ENCODE assay signal across 18 cellular contexts in genomic region chr13:111337206-111337605, GRCh38. TPM values are rescaled to one million over a fixed set of nuclear protein-coding genes. Genes with fewer than 3 reads are reported as not detected.
DNase-seq lines count a peak whose midpoint lies in the region; ATAC-seq and TF ChIP-seq lines count a peak whose summit lies in the region.
"Had no signal": no experiment of that assay in that cellular context is flagged by ENCODE, and none has a peak within 500 bp of the region (broad histone marks: within the 10 kb centered on the region; RNA-seq: fewer than 3 reads in every experiment).

No MANE protein-coding gene starts in this region.

- H3K36me3 ChIP-seq in GM23248 (ENCODE audit: low read depth) (no peaks in the 10 kb centered on the region), smooth muscle cell (ENCODE audit: low read depth) (no peaks in the 10 kb centered on the region)

- WGBS in GM23248 (ENCODE audit: low coverage in 1 of 2, low lambda C conversion rate in 2 of 2, missing lambda C conversion rate in 2 of 2), 2 experiments, result 29 to 31% methylated on average over 4 of the region's 4 CpGs
- WGBS in smooth muscle cell (ENCODE audit: low lambda C conversion rate), result 40% methylated on average over 4 of the region's 4 CpGs

- peak overlapping the region; percentile 28; the same call in 1 of the 2 replicates for H3K27ac ChIP-seq in GM23248
- peak overlapping the region; percentile 93 for H3K27ac ChIP-seq in smooth muscle cell (ENCODE audit: low read depth)
- H3K27ac ChIP-seq: ascending aorta had no signal

- in situ Hi-C loops in GM23248 (cut with MboI), result no loop called here

- peaks cover 6% of the 10 kb centered on the region for H3K9me3 Mint-ChIP-seq in activated CD8-positive, alpha-beta memory T cell treated with anti-CD3 and anti-CD28 coated beads, Interleukin-2, amount 10 ng/mL, durations not matched to agents 7 days and 5 days (ENCODE audit: low read depth)
- peaks cover 4% of the 10 kb centered on the region for H3K9me3 Mint-ChIP-seq in activated T-cell treated with anti-CD3 and anti-CD28 coated beads, Interleukin-2, amount 50 U/mL, for 24 hours
- H3K9me3 Mint-ChIP-seq: GM23338 had no signal

- H3K9me3 ChIP-seq in GM23248 (ENCODE audit: low read depth) (no peaks in the 10 kb centered on the region), smooth muscle cell (replicated peaks; ENCODE audit: low read depth) (no peaks in the 10 kb centered on the region)
- H3K9me3 ChIP-seq: ascending aorta had no signal

- H3K4me3 ChIP-seq in GM23248, result no peak overlapping the region
- no peak overlapping the region for H3K4me3 ChIP-seq in fibroblast of pulmonary artery (replicated peaks; ENCODE audit: low read depth, low read length)
- H3K4me3 ChIP-seq in smooth muscle cell, result no peak overlapping the region
- H3K4me3 ChIP-seq: ascending aorta, GM12878, GM23338 had no signal

- H3F3A ChIP-seq in GM23248 (ENCODE audit: insufficient read depth), result peaks cover 6% of the 10 kb centered on the region; the same call in 1 of the 2 replicates
- no peaks in the 10 kb centered on the region for H3F3A ChIP-seq in smooth muscle cell (ENCODE audit: low read depth)

- H2AFZ ChIP-seq in GM23248 (no peak overlapping the region), smooth muscle cell (ENCODE audit: low read depth) (no peak overlapping the region)
- H2AFZ ChIP-seq: GM23338 had no signal

- peak; percentile 95 for DNase-seq in GM23248
- DNase-seq in activated CD8-positive, alpha-beta memory T cell treated with anti-CD3 and anti-CD28 coated beads, Interleukin-2, amount 10 ng/mL, durations not matched to agents 7 days and 5 days, result peak; percentile 8
- peak; percentile 77 for DNase-seq in fibroblast of pulmonary artery (ENCODE audit: low read depth)
- no peak for DNase-seq in smooth muscle cell (lab: John Stamatoyannopoulos, UW; ENCODE audit: unreplicated experiment)
- DNase-seq in activated CD4-positive, alpha-beta T cell treated with anti-CD3 and anti-CD28 coated beads for 48 hours, result no peak
- DNase-seq in activated T-cell treated with anti-CD3 and anti-CD28 coated beads, Interleukin-2, amount 50 U/mL, for 24 hours, result no peak
- no peak for DNase-seq in mesenteric fat pad (ENCODE audit: low spot score)
- DNase-seq: Caco-2; erythroblast; kidney; stimulated activated CD4-positive, alpha-beta T cell treated with anti-CD3 and anti-CD28 coated beads, Interleukin-15, amount 100 ng/mL, for 24 hours; T-helper 2 cell had no signal

- TF ChIP-seq CTCF in fibroblast of pulmonary artery (IDR thresholded peaks at IDR 0.05; ENCODE audit: low read length, missing control alignments), result no peak
- no peak for TF ChIP-seq CTCF in smooth muscle cell (IDR thresholded peaks at IDR 0.05; ENCODE audit: borderline replicate concordance, insufficient read depth, poor library complexity, severe bottlenecking)

- H3K79me2 ChIP-seq in GM23248 (ENCODE audit: insufficient read depth), result no peaks in the 10 kb centered on the region
- no peaks in the 10 kb centered on the region for H3K79me2 ChIP-seq in smooth muscle cell (ENCODE audit: low read depth)

- H4K20me1 ChIP-seq in GM23248 (ENCODE audit: insufficient read depth) (no peaks in the 10 kb centered on the region), smooth muscle cell (ENCODE audit: low read depth) (no peaks in the 10 kb centered on the region)

- H3K9ac ChIP-seq in GM23248 (no peak overlapping the region), smooth muscle cell (ENCODE audit: low read depth) (peak overlapping the region; percentile 81)

- H3K27me3 Mint-ChIP-seq in activated CD8-positive, alpha-beta memory T cell treated with anti-CD3 and anti-CD28 coated beads, Interleukin-2, amount 10 ng/mL, durations not matched to agents 7 days and 5 days, result peaks cover 5% of the 10 kb centered on the region
- no peaks in the 10 kb centered on the region for H3K27me3 Mint-ChIP-seq in activated T-cell treated with anti-CD3 and anti-CD28 coated beads, Interleukin-2, amount 50 U/mL, for 24 hours
- H3K27me3 Mint-ChIP-seq: IgD-negative memory B cell had no signal

- H3K36me3 Mint-ChIP-seq in activated CD8-positive, alpha-beta memory T cell treated with anti-CD3 and anti-CD28 coated beads, Interleukin-2, amount 10 ng/mL, durations not matched to agents 7 days and 5 days, result no peaks in the 10 kb centered on the region
- H3K36me3 Mint-ChIP-seq in activated T-cell treated with anti-CD3 and anti-CD28 coated beads, Interleukin-2, amount 50 U/mL, for 24 hours (ENCODE audit: low read depth), result peaks cover 7% of the 10 kb centered on the region

- H3K27me3 ChIP-seq in GM23248 (replicated peaks; ENCODE audit: insufficient read depth) (no peaks in the 10 kb centered on the region), smooth muscle cell (ENCODE audit: low read depth) (no peaks in the 10 kb centered on the region)
- H3K27me3 ChIP-seq: ascending aorta had no signal

- H3K4me1 ChIP-seq in GM23248 (ENCODE audit: insufficient read depth), result peaks cover 13% of the 10 kb centered on the region
- peaks cover 4% of the 10 kb centered on the region for H3K4me1 ChIP-seq in smooth muscle cell (ENCODE audit: low read depth)
- H3K4me1 ChIP-seq: ascending aorta, Caco-2 had no signal

- no peaks in the 10 kb centered on the region for H3K4me1 Mint-ChIP-seq in activated CD8-positive, alpha-beta memory T cell treated with anti-CD3 and anti-CD28 coated beads, Interleukin-2, amount 10 ng/mL, durations not matched to agents 7 days and 5 days
- H3K4me1 Mint-ChIP-seq in activated T-cell treated with anti-CD3 and anti-CD28 coated beads, Interleukin-2, amount 50 U/mL, for 24 hours (ENCODE audit: low read depth), result no peaks in the 10 kb centered on the region
- H3K4me1 Mint-ChIP-seq: GM23338, IgD-negative memory B cell had no signal

- H3K4me3 Mint-ChIP-seq in activated CD8-positive, alpha-beta memory T cell treated with anti-CD3 and anti-CD28 coated beads, Interleukin-2, amount 10 ng/mL, durations not matched to agents 7 days and 5 days, result no peak overlapping the region
- H3K4me3 Mint-ChIP-seq in activated T-cell treated with anti-CD3 and anti-CD28 coated beads, Interleukin-2, amount 50 U/mL, for 24 hours, result no peak overlapping the region
- H3K4me3 Mint-ChIP-seq: GM23338, IgD-negative memory B cell had no signal

- CTCF ChIA-PET in activated CD8-positive, alpha-beta memory T cell treated with anti-CD3 and anti-CD28 coated beads, Interleukin-2, amount 10 ng/mL, durations not matched to agents 7 days and 5 days (lab: Charles Lee), result no interaction called here

- H3K27ac Mint-ChIP-seq in activated CD8-positive, alpha-beta memory T cell treated with anti-CD3 and anti-CD28 coated beads, Interleukin-2, amount 10 ng/mL, durations not matched to agents 7 days and 5 days, result no peak overlapping the region
- no peak overlapping the region for H3K27ac Mint-ChIP-seq in activated T-cell treated with anti-CD3 and anti-CD28 coated beads, Interleukin-2, amount 50 U/mL, for 24 hours
- H3K27ac Mint-ChIP-seq: GM23338 had no signal

- H3K4me2 ChIP-seq in GM23248 (ENCODE audit: unreplicated experiment) (peak overlapping the region; percentile 56), smooth muscle cell (peak overlapping the region; percentile 62)
- H3K4me2 ChIP-seq: GM23338 had no signal

- ATAC-seq in activated CD8-positive, alpha-beta memory T cell treated with anti-CD3 and anti-CD28 coated beads, Interleukin-2, amount 10 ng/mL, durations not matched to agents 7 days and 5 days, result no peak
- ATAC-seq in HG02852 (IDR thresholded peaks at IDR 0.05; ENCODE audit: unreplicated experiment), result no peak
- ATAC-seq: GM12878, GM23338 had no signal

- no peaks in the 10 kb centered on the region for H3K9me2 ChIP-seq in GM23248 (ENCODE audit: insufficient read depth)

RNA-seq across cellular contexts. Expression of gene TEX29, which starts 16.8 kb away (rescaled TPM):
- total RNA-seq in GM23248 (2014; rRNA removed; shearing (Covaris generic)), result not detected in 2 replicates
- 0.75 TPM in 1 of 2 replicates, not detected in the other for polyA plus RNA-seq in GM23248 (2016; fragmentation: Nextera tagmentation; extraction: Ambion mirVana)
- total RNA-seq in activated CD8-positive, alpha-beta memory T cell treated with anti-CD3 and anti-CD28 coated beads, Interleukin-2, amount 10 ng/mL, durations not matched to agents 7 days and 5 days, result under 1 TPM; 0.40 to 0.96 TPM
- 1.0 TPM in 1 of 2 replicates, not detected in the other for total RNA-seq in smooth muscle cell
- polyA plus RNA-seq in smooth muscle cell, result 4.4 and 6.1 TPM in 2 replicates
- 0.67 TPM for total RNA-seq in mesenteric fat pad
- total RNA-seq: ascending aorta, Caco-2, GM12878, GM23338, kidney had no signal
- polyA plus RNA-seq: IgD-negative memory B cell, neural cell had no signal

Comparison
In these comparisons a context has a peak if more than half of its experiments do, and no peak if none do; other contexts are left out.
1. DNase-seq: peak in GM23248 (single experiment), activated CD8-positive, alpha-beta memory T cell treated with anti-CD3 and anti-CD28 coated beads, Interleukin-2, amount 10 ng/mL, durations not matched to agents 7 days and 5 days (single experiment) and fibroblast of pulmonary artery (single experiment); none in smooth muscle cell (single experiment), activated CD4-positive, alpha-beta T cell treated with anti-CD3 and anti-CD28 coated beads for 48 hours (single experiment), activated T-cell treated with anti-CD3 and anti-CD28 coated beads, Interleukin-2, amount 50 U/mL, for 24 hours (single experiment) and mesenteric fat pad (single experiment).